13 cellular contexts compared by ENCODE assay signal in genomic region chr11:72243567-72244316, GRCh38. TPM values are rescaled to one million over a fixed set of nuclear protein-coding genes. Genes with fewer than 3 reads are reported as not detected.
DNase-seq lines count a peak whose midpoint lies in the region; ATAC-seq and TF ChIP-seq lines count a peak whose summit lies in the region.
"Had no signal": no experiment of that assay in that cellular context is flagged by ENCODE, and none has a peak within 500 bp of the region (broad histone marks: within the 10 kb centered on the region; RNA-seq: fewer than 3 reads in every experiment).

Gene PHOX2A (minus strand): TSS chr11:72244176. CDS start chr11:72244004, 172 bp downstream.

- H2AFZ ChIP-seq in GM23338, result peak within 1 kb of the TSS; percentile 98

- peak within 1 kb of the TSS; percentile 25 for H3K4me3 ChIP-seq in AG04450 (ENCODE audit: low read depth, low read length)
- H3K4me3 ChIP-seq in GM23338, result peak within 1 kb of the TSS; percentile 84
- H3K4me3 ChIP-seq in ectodermal cell (ENCODE audit: insufficient read depth, low read depth, low read length), result peak within 1 kb of the TSS; percentile 48

- H3K36me3 Mint-ChIP-seq in GM23338 (ENCODE audit: low read depth), result peaks cover 3% of the 10 kb centered on the region; the same call in 1 of the 3 replicates
- H3K36me3 Mint-ChIP-seq in natural killer cell treated with Interleukin-12 subunit alpha and Interleukin-12 subunit beta and Interleukin-15 and Interleukin-18, amount 100 ng/mL, for 72 hours, result no peaks in the 10 kb centered on the region

- H3F3A ChIP-seq in GM23338 (replicated peaks; ENCODE audit: low read depth), result 0 out of 2 replicates have a peak, but pooled peaks cover 9% of the 10 kb centered on the region

- H3K4me2 ChIP-seq in GM23338, result peak within 1 kb of the TSS; percentile 96

- H3K27me3 Mint-ChIP-seq in GM23338 (ENCODE audit: insufficient read depth, low read depth, poor library complexity), result peaks cover 48% of the 10 kb centered on the region
- peaks cover 37 to 45% of the 10 kb centered on the region in 2 donors for H3K27me3 Mint-ChIP-seq in natural killer cell treated with Interleukin-12 subunit alpha and Interleukin-12 subunit beta and Interleukin-15 and Interleukin-18, amount 100 ng/mL, for 72 hours

- no peak within 1 kb of the TSS for H3K27ac ChIP-seq in AG04450 (ENCODE audit: low read depth, low read length)
- no peak within 1 kb of the TSS for H3K27ac ChIP-seq in GM23338 (ENCODE audit: low read depth)
- H3K27ac ChIP-seq in ectodermal cell (ENCODE audit: insufficient read depth, low read depth, low read length, poor library complexity, severe bottlenecking), result no peak within 1 kb of the TSS
- H3K27ac ChIP-seq: epithelial cell of prostate had no signal

- DNase-seq in AG04450 (ENCODE audit: low read depth, low spot score), result no peak
- DNase-seq in GM23338 (ENCODE audit: low spot score), result peak; percentile 53
- DNase-seq in natural killer cell treated with Interleukin-12 subunit alpha and Interleukin-12 subunit beta and Interleukin-15 and Interleukin-18, amount 100 ng/mL, for 72 hours (ENCODE audit: low spot score), result no peak
- no peak for DNase-seq in SW 1271 (lab: John Stamatoyannopoulos, UW)
- DNase-seq in activated CD4-positive, CD25-positive, alpha-beta regulatory T cell treated with anti-CD3 and anti-CD28 coated beads, Interleukin-2, amount 50 U/mL, for 72 hours, result no peak
- DNase-seq: activated CD4-positive, CD25-positive, alpha-beta regulatory T cell; NCI-H187 had no signal

- POLR2A ChIA-PET in AG04450 (lab: Yijun Ruan, JAX), result no interaction called here

- peaks cover 10% of the 10 kb centered on the region for H4K20me1 ChIP-seq in GM23338 (replicated peaks; ENCODE audit: insufficient read depth)

- H3K9me3 ChIP-seq in AG04450 (ENCODE audit: control insufficient read depth, insufficient read depth, low read length) (peaks cover 10% of the 10 kb centered on the region; the same call in 1 of the 2 replicates), ectodermal cell (ENCODE audit: control insufficient read depth, low read length) (no peaks in the 10 kb centered on the region)
- H3K9me3 ChIP-seq: adrenal gland had no signal

- H3K79me2 ChIP-seq in GM23338 (replicated peaks; ENCODE audit: insufficient read depth), result no peaks in the 10 kb centered on the region

- H3K9me2 ChIP-seq in GM23338 (ENCODE audit: insufficient read depth), result no peaks in the 10 kb centered on the region

- CTCF ChIA-PET in AG04450 (lab: Charles Lee), result interaction anchor here (2.7 kb wide), 1 partner anchor 187 kb away, joined by 12 read pairs; no protein-coding TSS in a partner anchor

- TF ChIP-seq CTCF in AG04450 (IDR thresholded peaks at IDR 0.05; ENCODE audit: low read depth, low read length) (no peak), GM23338 (conservative IDR thresholded peaks at IDR 0.05; ENCODE audit: low read depth in 2 of 2) (no peak)

- no peak within 1 kb of the TSS for H3K27ac Mint-ChIP-seq in GM23338
- no peak within 1 kb of the TSS for H3K27ac Mint-ChIP-seq in natural killer cell treated with Interleukin-12 subunit alpha and Interleukin-12 subunit beta and Interleukin-15 and Interleukin-18, amount 100 ng/mL, for 72 hours

- no peaks in the 10 kb centered on the region for H3K36me3 ChIP-seq in GM23338 (ENCODE audit: insufficient read depth)
- H3K36me3 ChIP-seq in ectodermal cell (ENCODE audit: control insufficient read depth, insufficient read depth, low read length), result no peaks in the 10 kb centered on the region
- H3K36me3 ChIP-seq: adrenal gland had no signal

- H3K27me3 ChIP-seq in AG04450 (ENCODE audit: control insufficient read depth, insufficient read depth, low read length) (peaks cover 76% of the 10 kb centered on the region), GM23338 (ENCODE audit: insufficient read depth) (peaks cover 100% of the 10 kb centered on the region), ectodermal cell (ENCODE audit: control insufficient read depth, insufficient read depth, low read length, poor library complexity, severe bottlenecking) (peaks cover 97% of the 10 kb centered on the region)

- H3K4me1 Mint-ChIP-seq in GM23338, result peaks cover 38% of the 10 kb centered on the region
- peaks cover 32 to 34% of the 10 kb centered on the region in 2 donors for H3K4me1 Mint-ChIP-seq in natural killer cell treated with Interleukin-12 subunit alpha and Interleukin-12 subunit beta and Interleukin-15 and Interleukin-18, amount 100 ng/mL, for 72 hours (ENCODE audit: low read depth in 2 of 2)

- peaks cover 4% of the 10 kb centered on the region; the same call in 2 of the 3 replicates for H3K9me3 Mint-ChIP-seq in GM23338
- no peaks in the 10 kb centered on the region for H3K9me3 Mint-ChIP-seq in natural killer cell treated with Interleukin-12 subunit alpha and Interleukin-12 subunit beta and Interleukin-15 and Interleukin-18, amount 100 ng/mL, for 72 hours

- H3K4me1 ChIP-seq in GM23338 (ENCODE audit: insufficient read depth), result peaks cover 25% of the 10 kb centered on the region
- H3K4me1 ChIP-seq in ectodermal cell (ENCODE audit: control insufficient read depth, insufficient read depth, low read length), result peaks cover 20% of the 10 kb centered on the region

- ATAC-seq in GM23338 (peak; percentile 4), GM21360 (IDR thresholded peaks at IDR 0.05; ENCODE audit: unreplicated experiment) (no peak), HG02678 (IDR thresholded peaks at IDR 0.05; ENCODE audit: unreplicated experiment) (no peak)
- no peak for ATAC-seq in natural killer cell treated with Interleukin-12 subunit alpha and Interleukin-12 subunit beta and Interleukin-15 and Interleukin-18, amount 100 ng/mL, for 72 hours
- ATAC-seq: HepG2 had no signal

- WGBS in ectodermal cell, 2 experiments, result 3% methylated on average over 78 of the region's 78 CpGs

- H3K4me3 Mint-ChIP-seq in GM23338, result peak within 1 kb of the TSS; percentile 70
- H3K4me3 Mint-ChIP-seq in natural killer cell treated with Interleukin-12 subunit alpha and Interleukin-12 subunit beta and Interleukin-15 and Interleukin-18, amount 100 ng/mL, for 72 hours, result peak within 1 kb of the TSS; percentile 24

TF ChIP-seq in GM23338, 12 proteins besides CTCF, POLR2A, EP300 and RAD21:
- TF ChIP-seq EZH2phosphoT487 (IDR thresholded peaks at IDR 0.05; ENCODE audit: unreplicated experiment), result peak; percentile 79
- TF ChIP-seq ZNF114 (CRISPR knock-in tag; IDR thresholded peaks at IDR 0.05), result no peak
- TF ChIP-seq EZH2 (IDR thresholded peaks at IDR 0.05; ENCODE audit: low read depth, unreplicated experiment), result peak; percentile 94

RNA-seq across cellular contexts. Expression of gene PHOX2A, which starts in this region (rescaled TPM):
- polyA plus RNA-seq in AG04450 (2011; rRNA removed) (not detected in 2 replicates), GM23338 (2016; fragmentation: Nextera tagmentation; extraction: Ambion mirVana) (0.23 and 0.31 TPM in 2 replicates)
- polyA minus RNA-seq in AG04450 (2011; rRNA and poly(A)+ RNA removed), result not detected in 2 replicates
- total RNA-seq in GM23338 (2014; rRNA removed; shearing (Covaris generic)), result not detected in 2 replicates
- 2.1 TPM for polyA plus RNA-seq in ectodermal cell (2013, experiment 1 of 4)
- polyA plus RNA-seq in ectodermal cell (2013, experiment 2 of 4), result 1.8 TPM
- polyA plus RNA-seq in ectodermal cell (2013, experiment 3 of 4), result 1.9 TPM
- 3.2 TPM for polyA plus RNA-seq in ectodermal cell (2013, experiment 4 of 4)
- not detected for total RNA-seq in natural killer cell treated with Interleukin-12 subunit alpha and Interleukin-12 subunit beta and Interleukin-15 and Interleukin-18, amount 100 ng/mL, for 72 hours
- total RNA-seq: HepG2 had no signal
- polyA plus RNA-seq: HepG2 had no signal

Comparison
In these comparisons a context has a peak if more than half of its experiments do, and no peak if none do; other contexts are left out.
1. Peak in DNase-seq, ATAC-seq, H3K4me3 ChIP-seq and H3K4me2 ChIP-seq in GM23338; RNA of the gene not detected or under 1 TPM.
2. H3K4me3 ChIP-seq: peak in every context shown above with its lines; median percentile 84 in GM23338; 48 in ectodermal cell; 25 in AG04450.